Comparison of ENCODE assay signal across 11 cellular contexts in the genomic region with DNA sequence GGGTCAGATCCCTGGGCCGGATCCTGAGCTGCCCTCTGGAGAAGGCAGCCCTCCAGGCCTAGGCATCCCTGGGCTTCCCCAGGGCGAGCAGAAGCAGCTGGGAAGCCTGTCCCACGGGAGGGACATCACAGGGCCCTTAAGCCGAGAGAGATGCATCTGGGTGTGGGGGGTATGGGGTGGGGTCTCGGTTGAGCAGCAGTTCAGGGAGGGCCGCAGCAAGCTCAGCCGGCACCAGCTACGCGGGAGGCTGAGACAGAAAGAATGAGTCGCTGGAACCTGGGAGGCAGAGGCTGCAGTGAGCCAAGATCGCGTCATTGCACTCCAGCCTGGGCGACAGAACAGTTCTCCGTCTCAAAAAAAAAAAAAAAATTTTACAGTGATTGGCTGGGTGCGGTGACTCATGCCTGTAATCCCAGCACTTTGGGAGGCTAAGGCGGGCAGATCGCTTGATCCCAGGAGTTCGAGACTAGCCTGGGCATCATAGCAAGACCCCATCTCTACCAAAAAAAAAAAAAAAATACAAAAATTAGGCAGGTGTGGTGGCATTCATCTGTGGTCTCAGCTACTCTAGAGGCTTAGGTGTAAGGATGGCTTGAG. TPM values are rescaled to one million over a fixed set of nuclear protein-coding genes. Genes with fewer than 3 reads are reported as not detected.
DNase-seq lines count a peak whose midpoint lies in the region; ATAC-seq, FAIRE-seq and TF ChIP-seq lines count a peak whose summit lies in the region.
"Had no signal": no experiment of that assay in that cellular context is flagged by ENCODE, and none has a peak within 500 bp of the region (broad histone marks: within the 10 kb centered on the region; RNA-seq: fewer than 3 reads in every experiment).

No MANE protein-coding gene starts in this region.

- peak overlapping the region; percentile 40; the same call in 1 of the 2 replicates for H3K9ac ChIP-seq in SK-N-SH

- peaks cover 15% of the 10 kb centered on the region for H3K4me1 Mint-ChIP-seq in MCF 10A (ENCODE audit: insufficient read depth, unreplicated experiment)
- H3K4me1 Mint-ChIP-seq in T-helper 17 cell: no peaks in the 10 kb centered on the region
- H3K4me1 Mint-ChIP-seq: B cell had no signal

- H3K4me3 Mint-ChIP-seq in MCF 10A (ENCODE audit: unreplicated experiment) (no peak overlapping the region), T-helper 17 cell (no peak overlapping the region)
- H3K4me3 Mint-ChIP-seq: activated naive CD8-positive, alpha-beta T cell; B cell had no signal

- no peaks in the 10 kb centered on the region for H3K9me2 ChIP-seq in SK-N-SH

- no peaks in the 10 kb centered on the region for H3K9me3 Mint-ChIP-seq in MCF 10A (ENCODE audit: unreplicated experiment)

- TF ChIP-seq CTCF in MCF 10A (IDR thresholded peaks at IDR 0.05; ENCODE audit: unreplicated experiment): no peak
- no peak for TF ChIP-seq CTCF in breast epithelium (IDR thresholded peaks at IDR 0.05)
- TF ChIP-seq CTCF in SK-N-SH (IDR thresholded peaks at IDR 0.05): no peak
- no peak for TF ChIP-seq CTCF in thoracic aorta (IDR thresholded peaks at IDR 0.05)

- 0 out of 2 replicates have a peak overlapping the region, but pooled peaks have one; percentile 56 for H2AFZ ChIP-seq in SK-N-SH (ENCODE audit: low read depth)

- POLR2A ChIA-PET in MCF 10A (lab: Yijun Ruan, JAX): interaction anchor here (1.7 kb wide), 1 partner anchor 22 kb away, joined by 4 read pairs; no protein-coding TSS in a partner anchor
- POLR2A ChIA-PET in SK-N-SH (lab: Yijun Ruan, JAX): no interaction called here

- no peak for FAIRE-seq in GM19239 (lab: Jason Lieb, UNC)
- FAIRE-seq: pancreas had no signal

- BruUV-seq in MCF 10A (replicated peaks; lab: Mats Ljungman, UMichigan): no TSS peak

- ATAC-seq in thoracic aorta (ENCODE audit: insufficient number of reproducible peaks, low FRiP score, low read depth): peak; percentile 55
- ATAC-seq in T-helper 17 cell: no peak

- H3K27me3 ChIP-seq in breast epithelium (peaks cover 0 to 14% of the 10 kb centered on the region in 2 donors), SK-N-SH (ENCODE audit: insufficient read depth) (no peaks in the 10 kb centered on the region; the same call in 1 of the 2 replicates), thoracic aorta (replicated peaks; ENCODE audit: insufficient read depth) (no peaks in the 10 kb centered on the region)
- H3K27me3 ChIP-seq: pancreas had no signal

- H3K27ac Mint-ChIP-seq in MCF 10A (ENCODE audit: low read depth, unreplicated experiment): peak overlapping the region; percentile 19
- H3K27ac Mint-ChIP-seq in T-helper 17 cell: no peak overlapping the region
- H3K27ac Mint-ChIP-seq: activated naive CD8-positive, alpha-beta T cell; B cell had no signal

- intact Hi-C loops in MCF 10A (cut with micrococcal nuclease) (no loop called here), breast epithelium (cut with DNase I; ENCODE audit: low total_unique reads) (no loop called here), head of caudate nucleus (cut with DNase I) (no loop called here)

- TF ChIP-seq RAD21 in SK-N-SH (IDR thresholded peaks at IDR 0.05; ENCODE audit: low read length): no peak

- H3F3A ChIP-seq in SK-N-SH (replicated peaks; ENCODE audit: insufficient read depth): no peaks in the 10 kb centered on the region

- 35% methylated on average over 17 of the region's 18 CpGs for WGBS in SK-N-SH (ENCODE audit: low lambda C conversion rate)

- H3K4me2 ChIP-seq in SK-N-SH: no peak overlapping the region

- H3K36me3 Mint-ChIP-seq in MCF 10A (ENCODE audit: insufficient read depth, unreplicated experiment) (no peaks in the 10 kb centered on the region), T-helper 17 cell (ENCODE audit: low read depth) (no peaks in the 10 kb centered on the region)
- H3K36me3 Mint-ChIP-seq: activated naive CD8-positive, alpha-beta T cell had no signal

- no peaks in the 10 kb centered on the region for H4K20me1 ChIP-seq in SK-N-SH (ENCODE audit: insufficient read depth)

- no peak for TF ChIP-seq POLR2A in breast epithelium (IDR thresholded peaks at IDR 0.05)

- no peaks in the 10 kb centered on the region for H3K79me2 ChIP-seq in SK-N-SH (ENCODE audit: insufficient read depth)

- H3K36me3 ChIP-seq in breast epithelium: no peaks in the 10 kb centered on the region
- H3K36me3 ChIP-seq in SK-N-SH (replicated peaks in 1 of 2; ENCODE audit: control insufficient read depth in 1 of 2, insufficient read depth in 2 of 2, low read length in 1 of 2): no peaks in the 10 kb centered on the region
- no peaks in the 10 kb centered on the region for H3K36me3 ChIP-seq in thoracic aorta
- H3K36me3 ChIP-seq: pancreas had no signal

- DNase-seq in MCF 10A (ENCODE audit: unreplicated experiment) (peak; percentile 62), breast epithelium (ENCODE audit: low spot score in 2 of 2) (no peak), SK-N-SH (no peak), head of caudate nucleus (peak in 27 of 42 donors; percentile 14 to 79 (median 49)), thoracic aorta (ENCODE audit: low spot score) (no peak), GM19239 (ENCODE audit: insufficient read length, low spot score) (no peak), T-helper 17 cell (no peak)
- DNase-seq in activated CD4-positive, alpha-beta T cell treated with anti-CD3 and anti-CD28 coated beads, Interleukin-2, amount 50 U/mL, for 4 hours: no peak

- CTCF ChIA-PET in MCF 10A (lab: Yijun Ruan, JAX): interaction anchor here (0.5 to 0.8 kb wide), 3 partner anchors 9 to 18 kb away, joined by 3 read pairs; no protein-coding TSS in a partner anchor
- CTCF ChIA-PET in SK-N-SH (lab: Yijun Ruan, JAX): interaction anchor here (1.1 to 1.7 kb wide), 4 partner anchors 10 to 17 kb away, joined by 4 to 6 read pairs (median 4); no protein-coding TSS in a partner anchor

- H3K27me3 Mint-ChIP-seq in MCF 10A (ENCODE audit: insufficient read depth, unreplicated experiment): peaks cover 22% of the 10 kb centered on the region
- peaks cover 23% of the 10 kb centered on the region for H3K27me3 Mint-ChIP-seq in T-helper 17 cell
- H3K27me3 Mint-ChIP-seq: activated naive CD8-positive, alpha-beta T cell had no signal

- no peak for TF ChIP-seq EP300 in SK-N-SH (IDR thresholded peaks at IDR 0.05; ENCODE audit: borderline replicate concordance in 1 of 2, low read depth in 1 of 2, low read length in 1 of 2)

- H3K4me3 ChIP-seq in breast epithelium (no peak overlapping the region), SK-N-SH (ENCODE audit: low read depth in 2 of 2, low read length in 1 of 2) (no peak overlapping the region), thoracic aorta (no peak overlapping the region)
- H3K4me3 ChIP-seq: pancreas had no signal

- H3K9me3 ChIP-seq in breast epithelium (no peaks in the 10 kb centered on the region), SK-N-SH (no peaks in the 10 kb centered on the region), thoracic aorta (no peaks in the 10 kb centered on the region), T-helper 17 cell (ENCODE audit: control insufficient read depth, low read length, poor library complexity, severe bottlenecking) (no peaks in the 10 kb centered on the region)
- H3K9me3 ChIP-seq: pancreas had no signal

- H3K4me1 ChIP-seq in breast epithelium (no peaks in the 10 kb centered on the region), SK-N-SH (ENCODE audit: control insufficient read depth in 1 of 2, insufficient read depth in 2 of 2, low read depth in 1 of 2, low read length in 1 of 2) (peaks cover 0 to 5% of the 10 kb centered on the region in 2 experiments; a peak in 2 of 4 replicates), thoracic aorta (ENCODE audit: control insufficient read depth in 1 of 2, low read depth in 2 of 2) (no peaks in the 10 kb centered on the region)
- H3K4me1 ChIP-seq: pancreas had no signal

- H3K27ac ChIP-seq in breast epithelium (no peak overlapping the region), SK-N-SH (ENCODE audit: low read depth in 2 of 2, low read length in 1 of 2) (peak overlapping the region in 1 of 2 experiments; percentile 58; a peak in 2 of 4 replicates), thoracic aorta (no peak overlapping the region)
- H3K27ac ChIP-seq: pancreas had no signal

TF ChIP-seq in SK-N-SH, 30 proteins besides CTCF, POLR2A, EP300 and RAD21:
- TF ChIP-seq MXI1 (IDR thresholded peaks at IDR 0.05; ENCODE audit: low read depth, low read length) (no peak), FOSL2 (IDR thresholded peaks at IDR 0.05; ENCODE audit: borderline replicate concordance, low read depth) (peak; percentile 45)
TF ChIP-seq in SK-N-SH: peak in this region for 1.

RNA-seq across cellular contexts. Expression of gene RRP1, which starts 37.7 kb away (rescaled TPM):
- 43.7 and 56.0 TPM in 2 replicates for total RNA-seq in MCF 10A (2022)
- total RNA-seq in breast epithelium: 10 to 100 TPM; 15.4 to 22.9 (median 16.5) TPM
- polyA plus RNA-seq in SK-N-SH (2012; rRNA removed): 12.0 and 22.7 TPM in 2 replicates
- 12.0 and 14.8 TPM in 2 replicates for polyA plus RNA-seq in SK-N-SH (2012; cell fraction: cytosol; rRNA removed)
- polyA plus RNA-seq in SK-N-SH (2012; cell fraction: nucleus; rRNA removed): 46.0 and 48.9 TPM in 2 replicates
- total RNA-seq in thoracic aorta: 10 to 100 TPM; 21.3 to 34.3 TPM
- total RNA-seq in T-helper 17 cell: 10 to 100 TPM; 20.5 to 23.2 TPM

RNA-seq across cellular contexts. Expression of gene AGPAT3, which starts 37.9 kb away (rescaled TPM):
- 58.3 and 70.6 TPM in 2 replicates for total RNA-seq in MCF 10A (2022)
- 10 to 100 TPM; 27.2 to 35.8 (median 28.2) TPM for total RNA-seq in breast epithelium
- 35.3 and 40.0 TPM in 2 replicates for polyA plus RNA-seq in SK-N-SH (2012; rRNA removed)
- polyA plus RNA-seq in SK-N-SH (2012; cell fraction: cytosol; rRNA removed): 23.8 and 31.4 TPM in 2 replicates
- polyA plus RNA-seq in SK-N-SH (2012; cell fraction: nucleus; rRNA removed): 48.1 and 49.4 TPM in 2 replicates
- 10 to 100 TPM; 32.8 to 37.9 TPM for total RNA-seq in thoracic aorta
- 10 to 100 TPM; 64.1 to 67.3 TPM for total RNA-seq in T-helper 17 cell

RNA-seq across cellular contexts. Expression of gene CSTB, which starts 51.0 kb away (rescaled TPM):
- total RNA-seq in MCF 10A (2022) (60.5 and 75.0 TPM in 2 replicates), breast epithelium (10 to 100 TPM; 12.1 to 16.8 (median 16.8) TPM), thoracic aorta (1 to 10 TPM; 2.3 to 8.4 TPM), T-helper 17 cell (10 to 100 TPM; 22.0 to 26.0 TPM)
- 64.5 and 101 TPM in 2 replicates for polyA plus RNA-seq in SK-N-SH (2012; rRNA removed)
- polyA plus RNA-seq in SK-N-SH (2012; cell fraction: cytosol; rRNA removed): 74.5 and 76.9 TPM in 2 replicates
- polyA plus RNA-seq in SK-N-SH (2012; cell fraction: nucleus; rRNA removed): 34.0 and 36.2 TPM in 2 replicates

Comparison
In these comparisons a context has a peak if more than half of its experiments do, and no peak if none do; other contexts are left out.
1. DNase-seq: peak in MCF 10A (single experiment) and head of caudate nucleus (27 of 42); none in breast epithelium (0 of 2), SK-N-SH (single experiment), thoracic aorta (single experiment), GM19239 (single experiment), T-helper 17 cell (0 of 3) and activated CD4-positive, alpha-beta T cell treated with anti-CD3 and anti-CD28 coated beads, Interleukin-2, amount 50 U/mL, for 4 hours (0 of 2).